ENCODE assay signal across 8 cellular contexts in the genomic region with DNA sequence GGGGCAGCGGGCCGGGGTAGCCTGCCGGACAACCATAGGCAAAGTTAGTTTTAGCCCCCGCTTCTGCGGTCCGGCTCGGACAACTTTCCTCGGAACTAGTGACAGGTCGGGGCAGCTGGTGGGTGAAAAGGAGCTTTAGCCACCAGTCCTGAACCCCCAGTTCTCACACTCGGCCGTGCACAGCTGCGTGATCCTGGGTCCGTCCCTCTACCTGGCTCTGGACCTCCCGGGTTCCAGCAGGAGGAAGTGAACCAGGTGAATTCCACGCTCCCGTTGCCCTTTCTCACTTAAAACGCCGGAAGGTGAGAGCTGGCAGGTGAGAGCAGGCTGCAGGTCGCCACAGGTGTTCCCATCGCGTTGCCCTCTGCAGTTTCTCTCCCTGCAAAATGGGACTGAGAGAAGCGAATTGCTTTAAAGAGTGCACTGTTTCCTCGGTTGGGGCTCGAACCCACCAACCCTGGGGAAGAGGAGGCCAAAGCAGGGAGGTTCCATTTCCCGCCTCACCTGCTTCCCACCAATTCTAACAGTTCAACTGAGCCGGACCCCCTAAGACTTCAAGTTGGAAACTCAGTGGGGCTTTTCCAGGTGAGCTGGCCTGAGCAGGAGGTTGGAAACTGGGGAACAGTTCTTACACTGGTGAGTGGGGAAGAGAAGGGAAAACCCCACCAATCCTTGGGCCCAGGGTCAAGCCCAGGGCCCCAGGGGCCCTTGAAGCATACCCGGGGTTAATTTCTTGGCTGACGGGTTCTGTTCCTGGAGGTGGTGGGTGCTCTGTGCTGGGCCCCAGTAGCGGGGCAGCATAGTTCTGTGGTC. TPM values are rescaled to one million over a fixed set of nuclear protein-coding genes. Genes with fewer than 3 reads are reported as not detected.
DNase-seq lines count a peak whose midpoint lies in the region; ATAC-seq, FAIRE-seq and TF ChIP-seq lines count a peak whose summit lies in the region.

No MANE protein-coding gene starts in this region.

- DNase-seq in brain microvascular endothelial cell = no peak
- DNase-seq in SW 1271 (lab: John Stamatoyannopoulos, UW) = no peak
- DNase-seq in HuH-7 (ENCODE audit: low spot score) = no peak
- no peak for DNase-seq in RCC 7860 (ENCODE audit: low spot score)

- TF ChIP-seq CTCF in brain microvascular endothelial cell (IDR thresholded peaks at IDR 0.05; ENCODE audit: low read depth, low read length, missing control alignments) = no peak

- peaks cover 0 to 4% (median 0%) of the 10 kb centered on the region in 11 experiments; a peak in 1 of 22 replicates for H4K20me1 ChIP-seq in BLaER1 treated with 17β-estradiol and CSF1 and Interleukin-3, amounts not matched to agents 10 nM and 100 nM

- no peaks in the 10 kb centered on the region for H3K36me3 ChIP-seq in BLaER1 treated with 17β-estradiol and CSF1 and Interleukin-3, amounts not matched to agents 10 nM and 100 nM
- H3K36me3 ChIP-seq in HUES64 (ENCODE audit: insufficient read depth, low read length) = no peaks in the 10 kb centered on the region
- no peaks in the 10 kb centered on the region for H3K36me3 ChIP-seq in brain microvascular endothelial cell (replicated peaks)
- no peaks in the 10 kb centered on the region for H3K36me3 ChIP-seq in mucosa of stomach (ENCODE audit: control insufficient read depth, insufficient read depth, low read length)

- H3K27me3 ChIP-seq in BLaER1 treated with 17β-estradiol and CSF1 and Interleukin-3, amounts not matched to agents 10 nM and 100 nM = no peaks in the 10 kb centered on the region
- H3K27me3 ChIP-seq in HUES64 (ENCODE audit: insufficient read depth, low read length) (peaks cover 17% of the 10 kb centered on the region), brain microvascular endothelial cell (replicated peaks) (no peaks in the 10 kb centered on the region), mucosa of stomach (ENCODE audit: control insufficient read depth, insufficient read depth, low read length) (no peaks in the 10 kb centered on the region)

- peak overlapping the region; percentile 56 to 72 (median 66) for H3K4me3 ChIP-seq in BLaER1 treated with 17β-estradiol and CSF1 and Interleukin-3, amounts not matched to agents 10 nM and 100 nM
- H3K4me3 ChIP-seq in HUES64 (ENCODE audit: low read length) (peak overlapping the region; percentile 78), brain microvascular endothelial cell (ENCODE audit: low read depth, low read length) (peak overlapping the region; percentile 75), mucosa of stomach (ENCODE audit: low read length) (peak overlapping the region; percentile 67)

- WGBS in HUES64 = 22% methylated on average over 27 of the region's 29 CpGs

- no peaks in the 10 kb centered on the region for H3K9me3 ChIP-seq in BLaER1 treated with 17β-estradiol and CSF1 and Interleukin-3, amounts not matched to agents 10 nM and 100 nM (replicated peaks in 1 of 11)
- H3K9me3 ChIP-seq in HUES64 (ENCODE audit: insufficient read depth, low read depth, low read length) (no peaks in the 10 kb centered on the region), mucosa of stomach (ENCODE audit: control insufficient read depth, low read length) (no peaks in the 10 kb centered on the region)

- peak overlapping the region; percentile 64 to 86 (median 73) for H3K9ac ChIP-seq in BLaER1 treated with 17β-estradiol and CSF1 and Interleukin-3, amounts not matched to agents 10 nM and 100 nM
- H3K9ac ChIP-seq in HUES64 (ENCODE audit: low read depth, low read length) (peak overlapping the region; percentile 12; the same call in 1 of the 2 replicates), mucosa of stomach (ENCODE audit: low read length) (peak overlapping the region; percentile 83)

- FAIRE-seq in RCC 7860 (lab: Jason Lieb, UNC) = no peak

- peak overlapping the region in 10 of 11 experiments; percentile 43 to 96 (median 60); a peak in 19 of 22 replicates for H3K27ac ChIP-seq in BLaER1 treated with 17β-estradiol and CSF1 and Interleukin-3, amounts not matched to agents 10 nM and 100 nM
- H3K27ac ChIP-seq in HUES64 (ENCODE audit: low read depth, low read length) (no peak overlapping the region), brain microvascular endothelial cell (peak overlapping the region; percentile 49)

- ATAC-seq in GM18873 (IDR thresholded peaks at IDR 0.05; ENCODE audit: low FRiP score, unreplicated experiment) = no peak

- peak overlapping the region; percentile 95 to 100 (median 99) for H3K4me2 ChIP-seq in BLaER1 treated with 17β-estradiol and CSF1 and Interleukin-3, amounts not matched to agents 10 nM and 100 nM

- in situ Hi-C loops in brain microvascular endothelial cell (cut with HindIII; ENCODE audit: low pct_ligation_motif_present, low sequenced_read_pairs) = no loop called here

- H3K4me1 ChIP-seq in BLaER1 treated with 17β-estradiol and CSF1 and Interleukin-3, amounts not matched to agents 10 nM and 100 nM = peaks cover 67 to 94% (median 75%) of the 10 kb centered on the region in 10 experiments
- H3K4me1 ChIP-seq in HUES64 (ENCODE audit: insufficient read depth, low read length) (peaks cover 20% of the 10 kb centered on the region), mucosa of stomach (ENCODE audit: control insufficient read depth, insufficient read depth, low read length) (peaks cover 64% of the 10 kb centered on the region)

RNA-seq across cellular contexts. Expression of gene CD82, which starts 0.5 kb away (rescaled TPM):
- 6.9 TPM for polyA plus RNA-seq in HUES64 (2013, experiment 1 of 2)
- 7.4 TPM for polyA plus RNA-seq in HUES64 (2013, experiment 2 of 2)

Comparison
In these comparisons a context has a peak if more than half of its experiments do, and no peak if none do; other contexts are left out.
1. H3K9ac ChIP-seq: peak in every context shown above with its lines; median percentile 83 in mucosa of stomach; 73 in BLaER1 treated with 17β-estradiol and CSF1 and Interleukin-3, amounts not matched to agents 10 nM and 100 nM; 12 in HUES64.